ENCODE assay signal across 12 cellular contexts in the genomic region with DNA sequence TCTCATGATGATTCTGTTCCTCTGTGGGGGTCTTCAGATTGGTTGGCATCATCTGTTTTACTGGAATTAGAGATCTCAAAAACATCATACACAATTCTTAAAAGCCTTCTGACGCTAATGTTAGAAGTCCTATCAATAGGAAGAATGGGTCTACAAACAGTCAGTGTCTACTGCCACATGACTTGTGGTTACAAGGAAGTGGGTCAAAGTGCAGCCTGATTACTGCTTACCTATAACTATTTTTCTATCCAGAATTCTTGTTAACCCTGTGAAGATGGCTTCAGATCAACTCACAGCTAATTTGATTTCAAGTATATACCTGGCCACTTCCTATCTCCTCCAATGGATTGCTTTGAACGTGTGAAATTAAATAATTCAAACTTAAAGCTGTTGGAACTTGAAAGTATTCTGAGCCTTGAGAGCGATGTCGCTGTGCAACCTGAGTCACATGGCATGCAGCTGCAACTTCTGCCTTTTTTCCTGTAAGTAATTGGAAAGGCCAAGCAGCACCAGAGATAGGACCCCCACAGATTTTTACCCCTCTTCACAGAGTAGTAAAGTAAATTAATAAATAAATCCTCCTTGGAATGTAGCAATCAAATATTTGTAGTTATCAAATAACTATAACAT. TPM values are rescaled to one million over a fixed set of nuclear protein-coding genes. Genes with fewer than 3 reads are reported as not detected.
A peak's percentile ranks its signal among the peaks of the same experiment; 100 is the strongest.
DNase-seq lines count a peak whose midpoint lies in the region; ATAC-seq and TF ChIP-seq lines count a peak whose summit lies in the region.
"Had no signal": no experiment of that assay in that cellular context is flagged by ENCODE, and none has a peak within 500 bp of the region (broad histone marks: within the 10 kb centered on the region; RNA-seq: fewer than 3 reads in every experiment).

No MANE protein-coding gene starts in this region.

- H3K27me3 Mint-ChIP-seq in activated CD4-positive, alpha-beta T cell treated with anti-CD3 and anti-CD28 coated beads, Interleukin-2, amount 10 ng/mL, durations not matched to agents 7 days and 5 days: peaks cover 3% of the 10 kb centered on the region

- no peak overlapping the region for H3K9ac ChIP-seq in colonic mucosa (ENCODE audit: low read depth in 2 of 2, low read length in 2 of 2)

- POLR2A ChIA-PET in activated CD4-positive, alpha-beta T cell treated with anti-CD3 and anti-CD28 coated beads, Interleukin-2, amount 10 ng/mL, durations not matched to agents 7 days and 5 days (lab: Charles Lee): interaction anchor here (0.6 kb wide), 1 partner anchor 132 kb away, joined by 3 read pairs; no protein-coding TSS in a partner anchor
- POLR2A ChIA-PET in PC-9 (lab: Charles Lee; ENCODE audit: unreplicated experiment): interaction anchor here (0.6 kb wide), 1 partner anchor 23 kb away, joined by 4 read pairs; no protein-coding TSS in a partner anchor

- H3K9me3 ChIP-seq in PC-9 (ENCODE audit: insufficient read depth, low read depth) (no peaks in the 10 kb centered on the region), colonic mucosa (no peaks in the 10 kb centered on the region)
- H3K9me3 ChIP-seq: thoracic aorta had no signal

- H3K27me3 ChIP-seq in PC-9 (ENCODE audit: insufficient read depth, low read depth) (no peaks in the 10 kb centered on the region), colonic mucosa (no peaks in the 10 kb centered on the region)

- H3K4me3 Mint-ChIP-seq in activated CD4-positive, alpha-beta T cell treated with anti-CD3 and anti-CD28 coated beads, Interleukin-2, amount 10 ng/mL, durations not matched to agents 7 days and 5 days: peak overlapping the region; percentile 41

- no peak overlapping the region for H3K4me3 ChIP-seq in PC-9
- no peak overlapping the region for H3K4me3 ChIP-seq in colonic mucosa
- H3K4me3 ChIP-seq: thoracic aorta had no signal

- no peak overlapping the region for H2AFZ ChIP-seq in PC-9

- TF ChIP-seq CTCF in PC-9 (conservative IDR thresholded peaks at IDR 0.05) (no peak), colonic mucosa (IDR thresholded peaks at IDR 0.05) (no peak)

- peaks cover 20% of the 10 kb centered on the region for H3K79me2 ChIP-seq in PC-9 (ENCODE audit: low read depth)

- peaks cover 9% of the 10 kb centered on the region for H3F3A ChIP-seq in PC-9 (ENCODE audit: insufficient read depth, low read depth)

- peaks cover 12% of the 10 kb centered on the region for H3K36me3 Mint-ChIP-seq in activated CD4-positive, alpha-beta T cell treated with anti-CD3 and anti-CD28 coated beads, Interleukin-2, amount 10 ng/mL, durations not matched to agents 7 days and 5 days (ENCODE audit: low read depth)

- no peaks in the 10 kb centered on the region for H3K9me2 ChIP-seq in PC-9 (ENCODE audit: insufficient read depth)

- H3K36me3 ChIP-seq in PC-9 (ENCODE audit: low read depth) (no peaks in the 10 kb centered on the region), colonic mucosa (no peaks in the 10 kb centered on the region)
- H3K36me3 ChIP-seq: thoracic aorta had no signal

- intact Hi-C loops in PC-9 (cut with micrococcal nuclease; ENCODE audit: unreplicated experiment): no loop called here
- intact Hi-C loops in colonic mucosa (cut with DNase I): no loop called here

- H4K20me1 ChIP-seq in PC-9 (ENCODE audit: insufficient read depth): peaks cover 3% of the 10 kb centered on the region

- ATAC-seq in GM18519 (IDR thresholded peaks at IDR 0.05; ENCODE audit: low FRiP score, unreplicated experiment): no peak
- ATAC-seq: Panc1, right cardiac atrium had no signal

- CTCF ChIA-PET in activated CD4-positive, alpha-beta T cell treated with anti-CD3 and anti-CD28 coated beads, Interleukin-2, amount 10 ng/mL, durations not matched to agents 7 days and 5 days (lab: Charles Lee): interaction anchor here (1.5 to 1.7 kb wide), 2 partner anchors 31 to 78 kb away, joined by 4 read pairs; no protein-coding TSS in a partner anchor
- CTCF ChIA-PET in PC-9 (lab: Charles Lee): no interaction called here

- H3K27ac ChIP-seq in PC-9: no peak overlapping the region
- H3K27ac ChIP-seq in colonic mucosa: peak overlapping the region; percentile 48
- H3K27ac ChIP-seq: thoracic aorta had no signal

- peaks cover 46% of the 10 kb centered on the region for H3K4me1 Mint-ChIP-seq in activated CD4-positive, alpha-beta T cell treated with anti-CD3 and anti-CD28 coated beads, Interleukin-2, amount 10 ng/mL, durations not matched to agents 7 days and 5 days

- peak overlapping the region; percentile 12 for H3K4me2 ChIP-seq in PC-9

- peaks cover under 1% of the 10 kb centered on the region for H3K9me3 Mint-ChIP-seq in activated CD4-positive, alpha-beta T cell treated with anti-CD3 and anti-CD28 coated beads, Interleukin-2, amount 10 ng/mL, durations not matched to agents 7 days and 5 days

- peak; percentile 35 for DNase-seq in activated CD4-positive, alpha-beta T cell treated with anti-CD3 and anti-CD28 coated beads, Interleukin-2, amount 10 ng/mL, durations not matched to agents 7 days and 5 days
- no peak for DNase-seq in activated CD4-positive, alpha-beta T cell treated with anti-CD3 and anti-CD28 coated beads for 1 hour
- DNase-seq in PC-9: no peak
- no peak for DNase-seq in colonic mucosa
- DNase-seq in renal cortical epithelial cell (ENCODE audit: low read depth): peak; percentile 36
- no peak for DNase-seq in NCI-H2029 (lab: John Stamatoyannopoulos, UW)
- DNase-seq in iPS-NIHi11 (ENCODE audit: low spot score): no peak
- DNase-seq: NCI-H2107, right cardiac atrium had no signal

- peak overlapping the region; percentile 79 for H3K27ac Mint-ChIP-seq in activated CD4-positive, alpha-beta T cell treated with anti-CD3 and anti-CD28 coated beads, Interleukin-2, amount 10 ng/mL, durations not matched to agents 7 days and 5 days

- no TSS peak for BruUV-seq in PC-9 (replicated peaks; lab: Mats Ljungman, UMichigan)

- H3K4me1 ChIP-seq in PC-9 (replicated peaks; ENCODE audit: insufficient read depth) (peaks cover 18% of the 10 kb centered on the region), colonic mucosa (no peaks in the 10 kb centered on the region)

RNA-seq across cellular contexts. Expression of a gene that starts 3.0 kb away (rescaled TPM):
- 10 to 100 TPM; 66.3 to 74.2 TPM for total RNA-seq in activated CD4-positive, alpha-beta T cell treated with anti-CD3 and anti-CD28 coated beads, Interleukin-2, amount 10 ng/mL, durations not matched to agents 7 days and 5 days
- total RNA-seq in PC-9 (2021): 58.6 and 71.6 TPM in 2 replicates
- total RNA-seq in colonic mucosa: 10 to 100 TPM; 39.6 to 54.8 TPM
- total RNA-seq in renal cortical epithelial cell: 81.3 and 82.4 TPM in 2 replicates

RNA-seq across cellular contexts. Expression of a gene that starts 58.8 kb away (rescaled TPM):
- total RNA-seq in activated CD4-positive, alpha-beta T cell treated with anti-CD3 and anti-CD28 coated beads, Interleukin-2, amount 10 ng/mL, durations not matched to agents 7 days and 5 days: 10 to 100 TPM; 65.1 to 80.7 TPM
- total RNA-seq in PC-9 (2021): 39.0 and 60.6 TPM in 2 replicates
- 10 to 100 TPM; 58.3 to 71.1 TPM for total RNA-seq in colonic mucosa
- 37.0 and 39.4 TPM in 2 replicates for total RNA-seq in renal cortical epithelial cell

Comparison
In these comparisons a context has a peak if more than half of its experiments do, and no peak if none do; other contexts are left out.
1. DNase-seq: peak in activated CD4-positive, alpha-beta T cell treated with anti-CD3 and anti-CD28 coated beads, Interleukin-2, amount 10 ng/mL, durations not matched to agents 7 days and 5 days (single experiment) and renal cortical epithelial cell (single experiment); none in activated CD4-positive, alpha-beta T cell treated with anti-CD3 and anti-CD28 coated beads for 1 hour (single experiment), PC-9 (0 of 2), colonic mucosa (single experiment), NCI-H2029 (single experiment) and iPS-NIHi11 (single experiment).